7 cellular contexts compared by ENCODE assay signal in the genomic region with DNA sequence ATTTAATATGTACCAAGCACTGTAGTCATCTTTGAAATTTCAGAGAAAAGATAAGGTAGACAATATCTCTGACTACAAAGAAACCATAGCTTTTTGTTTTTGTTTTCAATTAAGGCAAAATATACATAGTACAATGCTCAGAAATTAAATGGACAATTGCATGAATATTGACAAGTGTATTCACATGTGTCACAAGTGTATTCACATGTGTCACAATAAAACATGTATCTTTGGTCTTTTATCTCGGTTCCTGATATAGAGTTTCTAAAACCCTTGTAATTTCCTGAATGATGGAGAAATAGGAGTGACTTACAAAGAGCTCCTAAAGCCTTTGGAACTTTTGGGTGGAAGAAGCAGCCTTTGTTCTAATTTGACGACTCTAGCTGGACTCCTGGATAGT.
"Had no signal": no experiment of that assay in that cellular context is flagged by ENCODE, and none has a peak within 500 bp of the region (broad histone marks: within the 10 kb centered on the region; RNA-seq: fewer than 3 reads in every experiment).

No MANE protein-coding gene starts in this region.

- H3K4me3 ChIP-seq: K562 had no signal

- DNase-seq: IMR-90, KBM-7, KG1 had no signal

- H3K9ac ChIP-seq: KMS-11 had no signal

- H3K4me2 ChIP-seq: KMS-11 had no signal

- FAIRE-seq: HTR-8/SVneo, K562 had no signal

- H3K27ac ChIP-seq: HL-60, KMS-11 had no signal

- ATAC-seq: K562 had no signal
